21 cellular contexts compared by ENCODE assay signal in genomic region chr9:74503219-74503618, GRCh38. TPM values are rescaled to one million over a fixed set of nuclear protein-coding genes. Genes with fewer than 3 reads are reported as not detected.
"Had no signal": no experiment of that assay in that cellular context is flagged by ENCODE, and none has a peak within 500 bp of the region (broad histone marks: within the 10 kb centered on the region; RNA-seq: fewer than 3 reads in every experiment).

No MANE protein-coding gene starts in this region.

- H3K4me2 ChIP-seq: KMS-11, PC-9 had no signal

- H3K4me3 ChIP-seq: cardiac muscle cell, PC-9, SK-N-MC had no signal

- H3K9ac ChIP-seq: KMS-11 had no signal

- ATAC-seq: activated CD4-positive, CD25-positive, alpha-beta regulatory T cell treated with anti-CD3 and anti-CD28 coated beads, Interleukin-2, amount 50 U/mL, for 24 hours; activated CD8-positive, alpha-beta T cell treated with anti-CD3 and anti-CD28 coated beads for 36 hours; activated naive CD4-positive, alpha-beta T cell treated with anti-CD3 and anti-CD28 coated beads, Interleukin-2, amount 50 U/mL, for 72 hours; activated naive CD8-positive, alpha-beta T cell treated with anti-CD3 and anti-CD28 coated beads, Interleukin-2, amount 50 U/mL, for 24 hours had no signal

- H3K27ac ChIP-seq: brain microvascular endothelial cell, cardiac muscle cell, KMS-11, PC-9, SK-N-MC had no signal

- H3K4me3 Mint-ChIP-seq: activated CD8-positive, alpha-beta T cell treated with anti-CD3 and anti-CD28 coated beads for 36 hours; activated naive CD8-positive, alpha-beta T cell treated with anti-CD3 and anti-CD28 coated beads, Interleukin-2, amount 50 U/mL, for 24 hours; T-helper 2 cell treated with Interferon-gamma antibody and Interleukin-4, amounts not matched to agents 5 μg/mL and 100 μg/mL, for 36 hours had no signal

- DNase-seq: activated CD4-positive, alpha-beta T cell treated with anti-CD3 and anti-CD28 coated beads for 4 hours; activated CD8-positive, alpha-beta memory T cell treated with anti-CD3 and anti-CD28 coated beads, Interleukin-2, amount 50 U/mL, for 48 hours; activated CD8-positive, alpha-beta T cell treated with anti-CD3 and anti-CD28 coated beads for 36 hours; activated naive CD4-positive, alpha-beta T cell treated with Interleukin-2 at 50 U/mL for 16 hours; activated naive CD8-positive, alpha-beta T cell treated with anti-CD3 and anti-CD28 coated beads, Interleukin-2, amount 50 U/mL, for 24 hours; activated T-cell treated with anti-CD3 and anti-CD28 coated beads, Interleukin-2, amount 50 U/mL, for 1 hour; amygdala; brain microvascular endothelial cell; NCI-H1092; NCI-H1694 treated with DMSO at 0.1 percent for 48 hours; NCI-H446; NCI-H524; PC-9; SW 1271 had no signal

- H3K27ac Mint-ChIP-seq: activated CD8-positive, alpha-beta T cell treated with anti-CD3 and anti-CD28 coated beads for 36 hours; activated naive CD4-positive, alpha-beta T cell treated with anti-CD3 and anti-CD28 coated beads, Interleukin-2, amount 50 U/mL, for 72 hours; activated naive CD8-positive, alpha-beta T cell treated with anti-CD3 and anti-CD28 coated beads, Interleukin-2, amount 50 U/mL, for 24 hours; T-helper 2 cell treated with Interferon-gamma antibody and Interleukin-4, amounts not matched to agents 5 μg/mL and 100 μg/mL, for 36 hours had no signal

- H2AFZ ChIP-seq: PC-9 had no signal

- H3K36me3 ChIP-seq: brain microvascular endothelial cell, cardiac muscle cell had no signal

- H3K9me3 Mint-ChIP-seq: activated CD8-positive, alpha-beta T cell treated with anti-CD3 and anti-CD28 coated beads for 36 hours; activated naive CD4-positive, alpha-beta T cell treated with anti-CD3 and anti-CD28 coated beads, Interleukin-2, amount 50 U/mL, for 72 hours; activated naive CD8-positive, alpha-beta T cell treated with anti-CD3 and anti-CD28 coated beads, Interleukin-2, amount 50 U/mL, for 24 hours; T-helper 2 cell treated with Interferon-gamma antibody and Interleukin-4, amounts not matched to agents 5 μg/mL and 100 μg/mL, for 36 hours had no signal

RNA-seq across cellular contexts. Expression of gene RORB, which starts 6.1 kb away (rescaled TPM):
- total RNA-seq: activated naive CD4-positive, alpha-beta T cell treated with anti-CD3 and anti-CD28 coated beads, Interleukin-2, amount 50 U/mL, for 72 hours; MCF 10A had no signal
- polyA plus RNA-seq: cardiac muscle cell had no signal
